In genomic region chr2:166494140-166494544, GRCh38 we compare ENCODE assay signal across 8 cellular contexts. TPM values are rescaled to one million over a fixed set of nuclear protein-coding genes. Genes with fewer than 3 reads are reported as not detected.
DNase-seq lines count a peak whose midpoint lies in the region; ATAC-seq and TF ChIP-seq lines count a peak whose summit lies in the region.

TSS of gene SCN7A (minus strand) at chr2:166494249. CDS start at chr2:166477696, 16,553 bp downstream.

- H3K36me3 Mint-ChIP-seq in progenitor cell of endocrine pancreas (ENCODE audit: insufficient read depth) = no peaks in the 10 kb centered on the region

- peaks cover 45% of the 10 kb centered on the region for H3K27me3 Mint-ChIP-seq in progenitor cell of endocrine pancreas

- no peaks in the 10 kb centered on the region for H3K4me1 ChIP-seq in RWPE2 (ENCODE audit: insufficient read depth, poor library complexity, severe bottlenecking)

- no peak within 1 kb of the TSS for H3K4me3 ChIP-seq in RWPE2 (ENCODE audit: severe bottlenecking)

- no peaks in the 10 kb centered on the region for H3K9me3 Mint-ChIP-seq in progenitor cell of endocrine pancreas (ENCODE audit: low read depth)

- no peaks in the 10 kb centered on the region for H3K9me3 ChIP-seq in RWPE2 (ENCODE audit: severe bottlenecking)

- ATAC-seq in RWPE2 (ENCODE audit: low read depth) = peak; percentile 52; the same call in 2 of the 3 replicates
- ATAC-seq in GM19035 (IDR thresholded peaks at IDR 0.05; ENCODE audit: unreplicated experiment) = no peak
- no peak for ATAC-seq in GM18861 (IDR thresholded peaks at IDR 0.05; ENCODE audit: unreplicated experiment)

- H3K36me3 ChIP-seq in RWPE2 (ENCODE audit: low read depth) = no peaks in the 10 kb centered on the region

- DNase-seq in GM03348 (ENCODE audit: low spot score) (peak; percentile 33), RWPE2 (ENCODE audit: low spot score) (peak; percentile 46), cardiac septum (ENCODE audit: low spot score) (peak; percentile 84), progenitor cell of endocrine pancreas (ENCODE audit: low spot score, unreplicated experiment) (no peak)
- no peak for DNase-seq in activated effector memory CD4-positive, alpha-beta T cell treated with Interleukin-2 at 50 U/mL for 16 hours
- no peak for DNase-seq in activated CD8-positive, alpha-beta memory T cell treated with anti-CD3 and anti-CD28 coated beads, Interleukin-2, amount 50 U/mL, for 4 hours

- no peak within 1 kb of the TSS for H3K27ac ChIP-seq in RWPE2 (ENCODE audit: poor library complexity, severe bottlenecking)

- peaks cover 12% of the 10 kb centered on the region for H3K27me3 ChIP-seq in RWPE2 (ENCODE audit: insufficient read depth, poor library complexity, severe bottlenecking)

- H3K4me1 Mint-ChIP-seq in progenitor cell of endocrine pancreas (ENCODE audit: low read depth) = peaks cover 5% of the 10 kb centered on the region

- H3K27ac Mint-ChIP-seq in progenitor cell of endocrine pancreas = no peak within 1 kb of the TSS

- no peak for TF ChIP-seq CTCF in RWPE2 (IDR thresholded peaks at IDR 0.05; ENCODE audit: poor library complexity, severe bottlenecking)
- no peak for TF ChIP-seq CTCF in progenitor cell of endocrine pancreas (IDR thresholded peaks at IDR 0.05; ENCODE audit: unreplicated experiment)

- peak within 1 kb of the TSS; percentile 63 for H3K4me3 Mint-ChIP-seq in progenitor cell of endocrine pancreas (ENCODE audit: low read depth)

- intact Hi-C loops in cardiac septum (cut with DNase I) = no loop called here

RNA-seq across cellular contexts. Expression of gene SCN7A, which starts in this region (rescaled TPM):
- total RNA-seq in cardiac septum (13.0 TPM), progenitor cell of endocrine pancreas (3.3 and 4.5 TPM in 2 replicates)

Comparison
In these comparisons a context has a peak if more than half of its experiments do, and no peak if none do; other contexts are left out.
1. DNase-seq: peak in GM03348 (single experiment), RWPE2 (single experiment) and cardiac septum (single experiment); none in progenitor cell of endocrine pancreas (single experiment), activated effector memory CD4-positive, alpha-beta T cell treated with Interleukin-2 at 50 U/mL for 16 hours (single experiment) and activated CD8-positive, alpha-beta memory T cell treated with anti-CD3 and anti-CD28 coated beads, Interleukin-2, amount 50 U/mL, for 4 hours (single experiment).